26 cellular contexts compared by ENCODE assay signal in genomic region chr3:125652349-125652748, GRCh38. TPM values are rescaled to one million over a fixed set of nuclear protein-coding genes. Genes with fewer than 3 reads are reported as not detected.
DNase-seq lines count a peak whose midpoint lies in the region; FAIRE-seq and TF ChIP-seq lines count a peak whose summit lies in the region.
"Had no signal": no experiment of that assay in that cellular context is flagged by ENCODE, and none has a peak within 500 bp of the region (broad histone marks: within the 10 kb centered on the region; RNA-seq: fewer than 3 reads in every experiment).

No MANE protein-coding gene starts in this region.

- TF ChIP-seq RAD21 in H1 (IDR thresholded peaks at IDR 0.05 in 1 of 2, conservative IDR thresholded peaks at IDR 0.05 in 1 of 2; ENCODE audit: low read depth in 2 of 2, low read length in 2 of 2): no peak

- H3K56ac ChIP-seq in H9 (ENCODE audit: insufficient read length, low read depth, low read length): no peak overlapping the region
- no peak overlapping the region for H3K56ac ChIP-seq in H1 (replicated peaks; ENCODE audit: insufficient read length, low read depth, low read length)

- H2BK15ac ChIP-seq in H9 (ENCODE audit: low read depth, low read length): no peak overlapping the region
- H2BK15ac ChIP-seq in H1 (ENCODE audit: low read length): 0 out of 2 replicates have a peak overlapping the region, but pooled peaks have one; percentile 88
- no peak overlapping the region for H2BK15ac ChIP-seq in neuronal stem cell (ENCODE audit: low read length)

- no peak for DNase-seq in H9
- DNase-seq in H1 (ENCODE audit: low read depth in 1 of 2, low spot score in 2 of 2): peak in 1 of 2 experiments; percentile 33
- DNase-seq in neuronal stem cell (ENCODE audit: low spot score): no peak
- DNase-seq in urothelium cell line (ENCODE audit: low spot score): no peak
- no peak for DNase-seq in OCI-M2 (lab: John Stamatoyannopoulos, UW; ENCODE audit: unreplicated experiment)
- DNase-seq in osteocyte (ENCODE audit: extremely low spot score, unreplicated experiment): no peak
- DNase-seq in activated effector memory CD4-positive, alpha-beta T cell treated with anti-CD3 and anti-CD28 coated beads, Interleukin-2, amount 50 U/mL, for 16 hours: no peak
- DNase-seq: 8988T; ACHN; AML-193; BE2C; CD4-positive, alpha-beta T cell; CD8-positive, alpha-beta memory T cell; DMS 273 treated with DMSO at 0.1 percent for 48 hours; DMS79; EL; GDM1; HCEC 1CT had no signal

- H3K27me3 Mint-ChIP-seq in H9 (ENCODE audit: low read depth) (no peaks in the 10 kb centered on the region), osteocyte (ENCODE audit: unreplicated experiment) (peaks cover 5% of the 10 kb centered on the region)
- H3K27me3 Mint-ChIP-seq: CD4-positive, alpha-beta T cell had no signal

- no CpG with 5 or more reads among the region's 4 CpGs for WGBS in H9 (ENCODE audit: extremely low coverage, insufficient read length, low lambda C conversion rate)
- WGBS in H1 (ENCODE audit: extremely low coverage in 1 of 2, insufficient coverage in 1 of 2, insufficient read length in 1 of 2, insufficient replicate concordance in 2 of 2, low coverage in 1 of 2, low lambda C conversion rate in 2 of 2, missing lambda C conversion rate in 1 of 2), 2 experiments: 85% methylated on average over 4 of the region's 4 CpGs; no CpG with 5 or more reads in 1 of the 2 experiments
- no CpG with 5 or more reads among the region's 4 CpGs for WGBS in neuronal stem cell (ENCODE audit: extremely low coverage in 2 of 2, insufficient read length in 2 of 2, insufficient replicate concordance in 1 of 2), 2 donors

- H2BK20ac ChIP-seq in H9 (ENCODE audit: low read depth, low read length, poor library complexity, severe bottlenecking) (no peak overlapping the region), H1 (ENCODE audit: low read length) (0 out of 2 replicates have a peak overlapping the region, but pooled peaks have one; percentile 21)

- no peaks in the 10 kb centered on the region for H3K79me2 ChIP-seq in H9 (ENCODE audit: insufficient read depth, low read length)
- no peaks in the 10 kb centered on the region for H3K79me2 ChIP-seq in H1 (ENCODE audit: control insufficient read depth in 1 of 2, insufficient read depth in 2 of 2, low read length in 2 of 2)

- H3K4me1 Mint-ChIP-seq in H9 (peaks cover 17 to 18% of the 10 kb centered on the region in 2 experiments), osteocyte (ENCODE audit: unreplicated experiment) (peaks cover 6% of the 10 kb centered on the region)
- H3K4me1 Mint-ChIP-seq: CD8-positive, alpha-beta memory T cell had no signal

- H2AFZ ChIP-seq in H9 (ENCODE audit: low read length) (no peak overlapping the region), H1 (ENCODE audit: low read length) (peak overlapping the region; percentile 66), neuronal stem cell (ENCODE audit: low read length) (no peak overlapping the region)
- H2AFZ ChIP-seq: GM23248 had no signal

- H3K36me3 Mint-ChIP-seq in H9 (ENCODE audit: insufficient read depth in 1 of 3, low read depth in 3 of 3) (no peaks in the 10 kb centered on the region), osteocyte (ENCODE audit: unreplicated experiment) (no peaks in the 10 kb centered on the region)
- H3K36me3 Mint-ChIP-seq: CD14-positive monocyte; CD8-positive, alpha-beta memory T cell had no signal

- TF ChIP-seq EP300 in H1 (IDR thresholded peaks at IDR 0.05; ENCODE audit: borderline replicate concordance in 1 of 2, low read depth in 2 of 2, low read length in 2 of 2): no peak

- H3K27ac Mint-ChIP-seq in H9 (no peak overlapping the region), osteocyte (ENCODE audit: unreplicated experiment) (no peak overlapping the region)
- H3K27ac Mint-ChIP-seq: CD14-positive monocyte; CD4-positive, alpha-beta T cell; CD8-positive, alpha-beta memory T cell had no signal

- H3T11ph ChIP-seq in H9 (ENCODE audit: low read length): no peak overlapping the region

- H3K23ac ChIP-seq in H9 (ENCODE audit: insufficient read length, low read depth, low read length) (no peak overlapping the region), H1 (ENCODE audit: insufficient read length) (no peak overlapping the region), neuronal stem cell (ENCODE audit: low read depth, low read length, poor library complexity) (no peak overlapping the region)

- no peak for TF ChIP-seq POLR2A in H1 (IDR thresholded peaks at IDR 0.05; ENCODE audit: control extremely low read depth in 1 of 2, low read depth in 2 of 2, low read length in 2 of 2)

- H3K9ac ChIP-seq in H9 (ENCODE audit: extremely low read depth, insufficient read length, low read length) (no peak overlapping the region), H1 (replicated peaks in 1 of 4; ENCODE audit: extremely low read depth in 1 of 4, low read depth in 3 of 4, low read length in 3 of 4) (no peak overlapping the region), neuronal stem cell (ENCODE audit: low read depth, low read length, poor library complexity) (no peak overlapping the region)
- H3K9ac ChIP-seq: BLaER1 treated with 17β-estradiol and CSF1 and Interleukin-3, amounts not matched to agents 10 nM and 100 nM; GM23248 had no signal

- H2AK5ac ChIP-seq in H9 (ENCODE audit: insufficient read length, low read length) (no peak overlapping the region), H1 (ENCODE audit: low read depth, low read length) (no peak overlapping the region), neuronal stem cell (ENCODE audit: low read depth, low read length) (no peak overlapping the region)

- no peaks in the 10 kb centered on the region for H3K79me1 ChIP-seq in H9 (ENCODE audit: insufficient read depth, low read depth, low read length, poor library complexity, severe bottlenecking)
- no peaks in the 10 kb centered on the region for H3K79me1 ChIP-seq in H1 (ENCODE audit: low read depth, low read length)
- no peaks in the 10 kb centered on the region for H3K79me1 ChIP-seq in neuronal stem cell (ENCODE audit: low read depth, low read length)

- no peaks in the 10 kb centered on the region; the same call in 1 of the 2 replicates for H3K4me1 ChIP-seq in H9 (ENCODE audit: insufficient read depth, low read length)
- peaks cover 0 to 5% (median 0%) of the 10 kb centered on the region in 4 experiments; a peak in 4 of 7 replicates for H3K4me1 ChIP-seq in H1 (replicated peaks in 1 of 4; ENCODE audit: control insufficient read depth in 3 of 4, insufficient read depth in 4 of 4, low read length in 3 of 4)
- peaks cover 0 to 5% of the 10 kb centered on the region in 2 donors for H3K4me1 ChIP-seq in neuronal stem cell (ENCODE audit: control insufficient read depth in 2 of 2, insufficient read depth in 1 of 2, low read depth in 1 of 2, low read length in 2 of 2)
- H3K4me1 ChIP-seq: A549; BE2C; BLaER1 treated with 17β-estradiol and CSF1 and Interleukin-3, amounts not matched to agents 10 nM and 100 nM had no signal

- CTCF ChIA-PET in H1 (lab: Charles Lee; ENCODE audit: partially characterized antibody): interaction anchor here (1.1 kb wide), 1 partner anchor 9 kb away, joined by 4 read pairs; no protein-coding TSS in a partner anchor

- H2BK5ac ChIP-seq in H9 (ENCODE audit: insufficient read length, low read length): no peak overlapping the region
- no peak overlapping the region for H2BK5ac ChIP-seq in H1 (ENCODE audit: low read depth, low read length)
- no peak overlapping the region for H2BK5ac ChIP-seq in neuronal stem cell (ENCODE audit: low read length)

- H2BK12ac ChIP-seq in H9 (ENCODE audit: insufficient read length, low read depth, low read length) (no peak overlapping the region), H1 (ENCODE audit: low read depth, low read length) (0 out of 2 replicates have a peak overlapping the region, but pooled peaks have one; percentile 40), neuronal stem cell (ENCODE audit: low read length) (no peak overlapping the region)

- H3K9me3 ChIP-seq in H9 (ENCODE audit: control insufficient read depth, low read depth, low read length) (no peaks in the 10 kb centered on the region), H1 (ENCODE audit: insufficient read depth in 2 of 2, low read depth in 1 of 2, low read length in 1 of 2) (no peaks in the 10 kb centered on the region), neuronal stem cell (replicated peaks in 1 of 2; ENCODE audit: control insufficient read depth in 2 of 2, insufficient read depth in 1 of 2, low read depth in 1 of 2, low read length in 2 of 2) (no peaks in the 10 kb centered on the region)
- H3K9me3 ChIP-seq: A549; BE2C; BLaER1 treated with 17β-estradiol and CSF1 and Interleukin-3, amounts not matched to agents 10 nM and 100 nM had no signal

- H3K27ac ChIP-seq in H9 (ENCODE audit: insufficient read length, low read depth, low read length): no peak overlapping the region
- H3K27ac ChIP-seq in H1 (ENCODE audit: low read depth, low read length): no peak overlapping the region
- H3K27ac ChIP-seq in neuronal stem cell (replicated peaks; ENCODE audit: low read length): no peak overlapping the region
- H3K27ac ChIP-seq: A549; BLaER1 treated with 17β-estradiol and CSF1 and Interleukin-3, amounts not matched to agents 10 nM and 100 nM; GM23248 had no signal

- POLR2A ChIA-PET in H1 (lab: Charles Lee; ENCODE audit: partially characterized antibody): no interaction called here

- H3K4ac ChIP-seq in H9 (ENCODE audit: low read depth, low read length) (no peak overlapping the region), H1 (replicated peaks; ENCODE audit: insufficient read length, low read depth, low read length) (no peak overlapping the region), neuronal stem cell (ENCODE audit: low read length) (no peak overlapping the region)

- no peaks in the 10 kb centered on the region for H3K9me3 Mint-ChIP-seq in H9
- no peaks in the 10 kb centered on the region for H3K9me3 Mint-ChIP-seq in osteocyte (ENCODE audit: unreplicated experiment)
- H3K9me3 Mint-ChIP-seq: CD14-positive monocyte; CD4-positive, alpha-beta T cell; CD8-positive, alpha-beta memory T cell had no signal

- H2BK120ac ChIP-seq in H9 (ENCODE audit: low read depth, low read length, poor library complexity, severe bottlenecking) (no peak overlapping the region), H1 (replicated peaks; ENCODE audit: low read depth, low read length) (no peak overlapping the region), neuronal stem cell (ENCODE audit: low read depth, low read length) (no peak overlapping the region)

- H3K4me3 Mint-ChIP-seq in H9: no peak overlapping the region
- no peak overlapping the region for H3K4me3 Mint-ChIP-seq in osteocyte (ENCODE audit: unreplicated experiment)
- H3K4me3 Mint-ChIP-seq: CD14-positive monocyte; CD4-positive, alpha-beta T cell; CD8-positive, alpha-beta memory T cell had no signal

- H4K91ac ChIP-seq in H9 (ENCODE audit: insufficient read length, low read depth, low read length) (no peak overlapping the region), H1 (replicated peaks; ENCODE audit: insufficient read length, low read length) (peak overlapping the region; percentile 35), neuronal stem cell (ENCODE audit: low read depth, low read length, poor library complexity) (no peak overlapping the region)

- H3K4me3 ChIP-seq in H1 (ENCODE audit: extremely low read depth in 1 of 4, insufficient read depth in 2 of 4, low read depth in 3 of 4, low read length in 4 of 4): no peak overlapping the region
- H3K4me3 ChIP-seq in neuronal stem cell (ENCODE audit: low read length in 2 of 2): no peak overlapping the region
- H3K4me3 ChIP-seq: A549; BLaER1 treated with 17β-estradiol and CSF1 and Interleukin-3, amounts not matched to agents 10 nM and 100 nM; GM12878; GM23248 had no signal

- no peaks in the 10 kb centered on the region for H3K23me2 ChIP-seq in H9 (ENCODE audit: insufficient read length, low read depth, low read length, poor library complexity, severe bottlenecking)
- H3K23me2 ChIP-seq in H1 (ENCODE audit: low read depth, low read length): no peaks in the 10 kb centered on the region

- no peak overlapping the region for H3K4me2 ChIP-seq in H9 (ENCODE audit: insufficient read depth, insufficient read length, low read length)
- no peak overlapping the region for H3K4me2 ChIP-seq in H1 (ENCODE audit: insufficient read depth in 1 of 2, low read depth in 2 of 2, low read length in 2 of 2)
- H3K4me2 ChIP-seq in neuronal stem cell (ENCODE audit: insufficient read depth, low read length, poor library complexity, severe bottlenecking): no peak overlapping the region
- H3K4me2 ChIP-seq: A549; BLaER1 treated with 17β-estradiol and CSF1 and Interleukin-3, amounts not matched to agents 10 nM and 100 nM had no signal

- peak overlapping the region; percentile 7 for H3K18ac ChIP-seq in H9 (ENCODE audit: insufficient read length, low read depth, low read length)
- H3K18ac ChIP-seq in H1 (ENCODE audit: extremely low read depth, low read length): no peak overlapping the region
- H3K18ac ChIP-seq in neuronal stem cell (ENCODE audit: low read length): no peak overlapping the region

- H3K27me3 ChIP-seq in H9 (ENCODE audit: insufficient read depth, low read length): no peaks in the 10 kb centered on the region
- H3K27me3 ChIP-seq in H1 (replicated peaks in 1 of 4; ENCODE audit: control insufficient read depth in 3 of 4, extremely low read depth in 1 of 4, insufficient read depth in 3 of 4, low read length in 3 of 4): no peaks in the 10 kb centered on the region
- H3K27me3 ChIP-seq in neuronal stem cell (ENCODE audit: control insufficient read depth in 3 of 3, insufficient read depth in 3 of 3, low read depth in 1 of 3, low read length in 3 of 3): peaks cover 0 to 5% (median 0%) of the 10 kb centered on the region in 3 experiments
- H3K27me3 ChIP-seq: BE2C; BLaER1 treated with 17β-estradiol and CSF1 and Interleukin-3, amounts not matched to agents 10 nM and 100 nM had no signal

- no peak overlapping the region for H4K5ac ChIP-seq in H9 (ENCODE audit: insufficient read length, low read depth, low read length)
- H4K5ac ChIP-seq in H1 (ENCODE audit: insufficient read length, low read depth, low read length): no peak overlapping the region

- FAIRE-seq in H1 (lab: Jason Lieb, UNC) (no peak), urothelium cell line (lab: Jason Lieb, UNC) (peak; percentile 20)
- FAIRE-seq: A549, D721Med, GM12878, GM19239, H54 had no signal

- H3K36me3 ChIP-seq in H1 (ENCODE audit: control insufficient read depth in 2 of 4, insufficient read depth in 4 of 4, low read length in 3 of 4): no peaks in the 10 kb centered on the region
- H3K36me3 ChIP-seq in neuronal stem cell (replicated peaks in 1 of 2; ENCODE audit: control insufficient read depth in 2 of 2, insufficient read depth in 2 of 2, low read length in 2 of 2): no peaks in the 10 kb centered on the region
- H3K36me3 ChIP-seq: BE2C; BLaER1 treated with 17β-estradiol and CSF1 and Interleukin-3, amounts not matched to agents 10 nM and 100 nM had no signal

- H4K8ac ChIP-seq in H9 (replicated peaks; ENCODE audit: insufficient read length, low read depth, low read length) (no peak overlapping the region), H1 (ENCODE audit: extremely low read depth, insufficient read depth, low read length) (no peak overlapping the region), neuronal stem cell (ENCODE audit: low read depth, low read length) (peak overlapping the region; percentile 43)

- TF ChIP-seq CTCF in H9 (conservative IDR thresholded peaks at IDR 0.05): no peak
- no peak for TF ChIP-seq CTCF in H1 (IDR thresholded peaks at IDR 0.05; ENCODE audit: control extremely low read depth in 1 of 3, insufficient read depth in 1 of 3, low read depth in 1 of 3, low read length in 3 of 3)
- no peak for TF ChIP-seq CTCF in osteocyte (IDR thresholded peaks at IDR 0.05)

- H4K20me1 ChIP-seq in H9 (ENCODE audit: control insufficient read depth, insufficient read depth, insufficient read length): no peaks in the 10 kb centered on the region
- no peaks in the 10 kb centered on the region for H4K20me1 ChIP-seq in H1 (replicated peaks in 1 of 2; ENCODE audit: control insufficient read depth in 1 of 2, insufficient read depth in 2 of 2, low read length in 2 of 2)
- H4K20me1 ChIP-seq: BLaER1 treated with 17β-estradiol and CSF1 and Interleukin-3, amounts not matched to agents 10 nM and 100 nM had no signal

- H3K14ac ChIP-seq in H9 (ENCODE audit: insufficient read depth, low read length): no peak overlapping the region; the same call in 1 of the 2 replicates
- no peak overlapping the region for H3K14ac ChIP-seq in H1 (ENCODE audit: insufficient read length)
- H3K14ac ChIP-seq in neuronal stem cell (ENCODE audit: low read length): no peak overlapping the region

RNA-seq across cellular contexts. Expression of gene OSBPL11, which starts 57.1 kb away (rescaled TPM):
- total RNA-seq in H9 (2021) (20.7 and 21.1 TPM in 2 replicates), osteocyte (14.0 and 14.4 TPM in 2 replicates)
- 20.8 and 21.8 TPM in 2 replicates for total RNA-seq in H1 (2021; fragmentation: NEBNext Ultra II Directional; extraction: Animal tissue kit (Norgen Biotek cat#: 25700))
- polyA plus RNA-seq in H1 (2011; rRNA removed): 2.9 and 5.7 TPM in 2 replicates
- polyA plus RNA-seq in H1 (2011; cell fraction: cytosol; rRNA removed): 6.7 TPM
- 2.9 TPM for polyA plus RNA-seq in H1 (2011; cell fraction: nucleus; rRNA removed)
- 8.6 to 16.3 TPM (median 12.5 TPM) in 4 replicates for polyA plus RNA-seq in H1 (2012, experiment 1 of 2)
- 1.2 TPM for polyA plus RNA-seq in H1 (2012, experiment 2 of 2)
- 10.5 TPM for polyA plus RNA-seq in H1 (2013, experiment 1 of 2)
- 10.2 TPM for polyA plus RNA-seq in H1 (2013, experiment 2 of 2)
- polyA minus RNA-seq in H1 (2011; rRNA and poly(A)+ RNA removed): 18.9 and 26.4 TPM in 2 replicates
- 10.9 TPM for polyA minus RNA-seq in H1 (2011; cell fraction: cytosol; rRNA and poly(A)+ RNA removed)
- polyA minus RNA-seq in H1 (2011; cell fraction: nucleus; rRNA and poly(A)+ RNA removed): 10.0 TPM
- polyA plus RNA-seq in neuronal stem cell (2013, experiment 1 of 2): 14.3 TPM
- 14.4 TPM for polyA plus RNA-seq in neuronal stem cell (2013, experiment 2 of 2)
